20 cellular contexts compared by ENCODE assay signal in the genomic region with DNA sequence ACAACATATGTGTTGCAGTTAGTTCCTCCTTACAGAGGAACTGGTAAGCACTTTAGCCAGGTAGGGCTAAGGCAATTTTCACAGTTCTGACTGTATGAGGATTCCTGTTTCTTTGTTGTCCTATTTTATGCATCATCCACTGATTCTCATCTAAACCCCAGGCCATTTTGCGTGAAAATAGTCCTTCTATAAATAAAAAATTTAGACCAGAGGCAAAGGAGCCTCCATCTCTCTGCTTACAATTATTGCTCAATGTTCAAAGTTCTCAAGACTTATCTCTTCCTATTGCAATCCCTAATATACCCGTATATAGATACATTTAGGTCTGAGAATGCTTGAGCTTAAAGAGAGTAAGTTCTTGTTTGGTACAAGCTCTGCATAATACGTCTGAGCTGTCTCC.
DNase-seq lines count a peak whose midpoint lies in the region.
"Had no signal": no experiment of that assay in that cellular context is flagged by ENCODE, and none has a peak within 500 bp of the region (broad histone marks: within the 10 kb centered on the region; RNA-seq: fewer than 3 reads in every experiment).

No MANE protein-coding gene starts in this region.

- H3K27ac ChIP-seq in mesodermal cell (ENCODE audit: low read depth, low read length, severe bottlenecking), result peak overlapping the region; percentile 55
- H3K27ac ChIP-seq in trophoblast cell (ENCODE audit: low read depth, low read length), result no peak overlapping the region
- H3K27ac ChIP-seq in CD4-positive, alpha-beta memory T cell (ENCODE audit: low read depth, low read length), result no peak overlapping the region

- intact Hi-C loops in activated T-helper 2 cell treated with anti-CD3 and anti-CD28 coated beads, Interferon-gamma antibody, Interleukin-2, Interleukin-4, amounts not matched to agents 10 μg/mL and 5 μg/mL and 100 μg/mL, durations not matched to agents 14 hours and 24 hours and 36 hours (cut with micrococcal nuclease), result no loop called here
- intact Hi-C loops in CD4-positive, alpha-beta memory T cell (cut with micrococcal nuclease), result no loop called here

- H3K4me1 Mint-ChIP-seq in activated T-helper 2 cell treated with anti-CD3 and anti-CD28 coated beads, Interferon-gamma antibody, Interleukin-2, Interleukin-4, amounts not matched to agents 10 μg/mL and 5 μg/mL and 100 μg/mL, durations not matched to agents 14 hours and 24 hours and 36 hours (ENCODE audit: low read depth), result no peaks in the 10 kb centered on the region
- H3K4me1 Mint-ChIP-seq in CD4-positive, alpha-beta memory T cell, result no peaks in the 10 kb centered on the region
- H3K4me1 Mint-ChIP-seq: GM23338 had no signal

- H2AFZ ChIP-seq in trophoblast cell (ENCODE audit: insufficient read depth, low read length, poor library complexity), result no peak overlapping the region
- H2AFZ ChIP-seq: GM23338 had no signal

- H3K4me3 ChIP-seq in mesodermal cell (ENCODE audit: extremely low read depth, insufficient read depth, low read length, poor library complexity, severe bottlenecking), result no peak overlapping the region
- no peak overlapping the region for H3K4me3 ChIP-seq in trophoblast cell (ENCODE audit: low read depth, low read length)
- H3K4me3 ChIP-seq in CD4-positive, alpha-beta memory T cell (ENCODE audit: low read length in 2 of 2), result no peak overlapping the region
- H3K4me3 ChIP-seq: A549, GM12878, GM23338 had no signal

- POLR2A ChIA-PET in CD4-positive, alpha-beta memory T cell (lab: Charles Lee; ENCODE audit: partially characterized antibody), result no interaction called here

- no peak overlapping the region for H3K4me3 Mint-ChIP-seq in activated T-helper 2 cell treated with anti-CD3 and anti-CD28 coated beads, Interferon-gamma antibody, Interleukin-2, Interleukin-4, amounts not matched to agents 10 μg/mL and 5 μg/mL and 100 μg/mL, durations not matched to agents 14 hours and 24 hours and 36 hours (ENCODE audit: low read depth)
- no peak overlapping the region for H3K4me3 Mint-ChIP-seq in CD4-positive, alpha-beta memory T cell
- H3K4me3 Mint-ChIP-seq: CD8-positive, alpha-beta T cell; GM23338; H9 had no signal

- H4K12ac ChIP-seq in trophoblast cell (ENCODE audit: low read depth, low read length), result no peak overlapping the region

- H3K18ac ChIP-seq in trophoblast cell (ENCODE audit: low read length), result no peak overlapping the region

- H3K79me2 ChIP-seq in trophoblast cell (ENCODE audit: control insufficient read depth, insufficient read depth, low read length, poor library complexity), result no peaks in the 10 kb centered on the region

- in situ Hi-C loops in G401 (cut with HindIII; ENCODE audit: low sequenced_read_pairs), result no loop called here

- H2AK5ac ChIP-seq in trophoblast cell (ENCODE audit: low read length), result no peak overlapping the region

- H3K36me3 ChIP-seq in mesodermal cell (ENCODE audit: control insufficient read depth, insufficient read depth, low read length), result no peaks in the 10 kb centered on the region
- no peaks in the 10 kb centered on the region for H3K36me3 ChIP-seq in trophoblast cell (ENCODE audit: control insufficient read depth in 1 of 2, insufficient read depth in 2 of 2, low read length in 2 of 2)
- no peaks in the 10 kb centered on the region for H3K36me3 ChIP-seq in CD4-positive, alpha-beta memory T cell (ENCODE audit: insufficient read depth, low read length)

- H3K27ac Mint-ChIP-seq in activated T-helper 2 cell treated with anti-CD3 and anti-CD28 coated beads, Interferon-gamma antibody, Interleukin-2, Interleukin-4, amounts not matched to agents 10 μg/mL and 5 μg/mL and 100 μg/mL, durations not matched to agents 14 hours and 24 hours and 36 hours, result no peak overlapping the region
- H3K27ac Mint-ChIP-seq in CD4-positive, alpha-beta memory T cell, result no peak overlapping the region
- H3K27ac Mint-ChIP-seq: CD8-positive, alpha-beta T cell; GM23338; H9 had no signal

- H3K9me3 Mint-ChIP-seq in activated T-helper 2 cell treated with anti-CD3 and anti-CD28 coated beads, Interferon-gamma antibody, Interleukin-2, Interleukin-4, amounts not matched to agents 10 μg/mL and 5 μg/mL and 100 μg/mL, durations not matched to agents 14 hours and 24 hours and 36 hours, result peaks cover 20% of the 10 kb centered on the region
- H3K9me3 Mint-ChIP-seq in CD4-positive, alpha-beta memory T cell, result peaks cover 0 to 11% (median 5%) of the 10 kb centered on the region in 8 donors

- CTCF ChIA-PET in CD4-positive, alpha-beta memory T cell (lab: Charles Lee; ENCODE audit: partially characterized antibody), result no interaction called here

- H3K4ac ChIP-seq in trophoblast cell (ENCODE audit: low read depth, low read length), result no peak overlapping the region

- no peaks in the 10 kb centered on the region for H3K36me3 Mint-ChIP-seq in activated T-helper 2 cell treated with anti-CD3 and anti-CD28 coated beads, Interferon-gamma antibody, Interleukin-2, Interleukin-4, amounts not matched to agents 10 μg/mL and 5 μg/mL and 100 μg/mL, durations not matched to agents 14 hours and 24 hours and 36 hours (ENCODE audit: low read depth)
- no peaks in the 10 kb centered on the region for H3K36me3 Mint-ChIP-seq in CD4-positive, alpha-beta memory T cell
- H3K36me3 Mint-ChIP-seq: CD8-positive, alpha-beta T cell had no signal

- H2BK5ac ChIP-seq in trophoblast cell (ENCODE audit: low read depth, low read length, poor library complexity), result no peak overlapping the region

- H3K9me3 ChIP-seq in mesodermal cell (ENCODE audit: control insufficient read depth, low read length), result no peaks in the 10 kb centered on the region
- no peaks in the 10 kb centered on the region for H3K9me3 ChIP-seq in trophoblast cell (ENCODE audit: insufficient read depth, low read depth, low read length)
- H3K9me3 ChIP-seq in CD4-positive, alpha-beta memory T cell (ENCODE audit: control insufficient read depth in 1 of 2, low read length in 2 of 2), result no peaks in the 10 kb centered on the region
- H3K9me3 ChIP-seq: A549, Caco-2 had no signal

- DNase-seq in G401 (ENCODE audit: low spot score) (peak; percentile 34), cerebellar cortex (ENCODE audit: low spot score) (peak; percentile 14), trophoblast cell (peak; percentile 70 to 95), NCI-H345 (lab: John Stamatoyannopoulos, UW) (no peak)
- no peak for DNase-seq in activated T-helper 2 cell treated with anti-CD3 and anti-CD28 coated beads, Interferon-gamma antibody, Interleukin-2, Interleukin-4, amounts not matched to agents 10 μg/mL and 5 μg/mL and 100 μg/mL, durations not matched to agents 14 hours and 24 hours and 36 hours (ENCODE audit: low spot score)
- no peak for DNase-seq in activated CD4-positive, alpha-beta T cell treated with anti-CD3 and anti-CD28 coated beads for 1 hour
- DNase-seq in CD4-positive, alpha-beta memory T cell, result no peak
- DNase-seq: 8988T; AML-193; C1 segment of cervical spinal cord; CD8-positive, alpha-beta T cell; DMS153; DND-41; GDM1 had no signal

- no peak overlapping the region for H3K9ac ChIP-seq in trophoblast cell (ENCODE audit: low read length)

- no peaks in the 10 kb centered on the region for H3K27me3 ChIP-seq in trophoblast cell (ENCODE audit: insufficient read depth, low read length)
- H3K27me3 ChIP-seq in CD4-positive, alpha-beta memory T cell (ENCODE audit: insufficient read depth, low read length), result no peaks in the 10 kb centered on the region

- H2BK12ac ChIP-seq in trophoblast cell (ENCODE audit: low read length), result no peak overlapping the region

- peaks cover 2% of the 10 kb centered on the region for H3K79me1 ChIP-seq in trophoblast cell (ENCODE audit: low read length)

- no peak overlapping the region for H4K91ac ChIP-seq in trophoblast cell (ENCODE audit: low read depth, low read length)

- WGBS in mesodermal cell (ENCODE audit: insufficient coverage in 2 of 2), 2 experiments, result 83% methylated on average over 2 of the region's 3 CpGs; no CpG with 5 or more reads in 1 of the 2 experiments
- WGBS in trophoblast cell (ENCODE audit: extremely low coverage, insufficient coverage, insufficient read length), result no CpG with 5 or more reads among the region's 3 CpGs

- peaks cover 14% of the 10 kb centered on the region for H3K4me1 ChIP-seq in mesodermal cell (ENCODE audit: control insufficient read depth, insufficient read depth, low read length, poor library complexity, severe bottlenecking)
- H3K4me1 ChIP-seq in trophoblast cell (ENCODE audit: control insufficient read depth in 1 of 2, insufficient read depth in 2 of 2, low read length in 2 of 2), result peaks cover 3 to 8% of the 10 kb centered on the region in 2 experiments
- no peaks in the 10 kb centered on the region for H3K4me1 ChIP-seq in CD4-positive, alpha-beta memory T cell (ENCODE audit: insufficient read depth, low read length)

- H3K27me3 Mint-ChIP-seq in activated T-helper 2 cell treated with anti-CD3 and anti-CD28 coated beads, Interferon-gamma antibody, Interleukin-2, Interleukin-4, amounts not matched to agents 10 μg/mL and 5 μg/mL and 100 μg/mL, durations not matched to agents 14 hours and 24 hours and 36 hours (ENCODE audit: low read depth), result no peaks in the 10 kb centered on the region
- no peaks in the 10 kb centered on the region for H3K27me3 Mint-ChIP-seq in CD4-positive, alpha-beta memory T cell

- H3K14ac ChIP-seq in trophoblast cell (ENCODE audit: low read length), result no peak overlapping the region

- no peak overlapping the region for H3K4me2 ChIP-seq in trophoblast cell (ENCODE audit: low read length)
- H3K4me2 ChIP-seq: GM23338 had no signal

- H3K23ac ChIP-seq in trophoblast cell (ENCODE audit: low read length), result no peak overlapping the region

- no peak overlapping the region for H4K8ac ChIP-seq in trophoblast cell (ENCODE audit: low read depth, low read length)

- H2BK120ac ChIP-seq in trophoblast cell (ENCODE audit: insufficient read depth, low read length, poor library complexity), result no peak overlapping the region

Comparison
In these comparisons a context has a peak if more than half of its experiments do, and no peak if none do; other contexts are left out.
1. DNase-seq: peak in G401 (single experiment), cerebellar cortex (single experiment) and trophoblast cell (2 of 2); none in activated T-helper 2 cell treated with anti-CD3 and anti-CD28 coated beads, Interferon-gamma antibody, Interleukin-2, Interleukin-4, amounts not matched to agents 10 μg/mL and 5 μg/mL and 100 μg/mL, durations not matched to agents 14 hours and 24 hours and 36 hours (single experiment), activated CD4-positive, alpha-beta T cell treated with anti-CD3 and anti-CD28 coated beads for 1 hour (single experiment), NCI-H345 (single experiment) and CD4-positive, alpha-beta memory T cell (0 of 5).